In the genomic region with DNA sequence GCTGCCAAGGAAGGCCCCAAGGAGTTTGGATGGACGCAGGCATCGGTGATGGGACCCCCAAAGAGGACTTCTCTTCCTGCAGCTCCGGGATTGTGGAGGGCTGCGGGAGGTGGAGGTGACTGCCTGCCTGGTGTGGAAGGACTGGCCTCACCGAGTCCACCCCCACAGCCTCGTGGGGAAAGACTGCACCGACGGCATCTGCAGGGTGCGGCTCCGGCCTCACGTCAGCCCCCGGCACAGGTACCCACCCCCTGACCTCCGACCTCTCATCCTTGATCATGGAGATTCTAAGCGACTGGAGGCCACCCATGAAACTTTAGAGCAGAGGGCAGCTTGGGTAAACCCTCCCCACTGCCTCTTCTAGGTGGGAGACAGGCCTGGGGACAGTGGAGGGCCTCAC, we compare ENCODE assay signal across 1 cellular context.
TF ChIP-seq lines count a peak whose summit lies in the region.

No MANE protein-coding gene starts in this region.

TF ChIP-seq in WTC11, 78 proteins besides CTCF, POLR2A, EP300 and RAD21 (continued from another document):
- TF ChIP-seq, protein P1, sequence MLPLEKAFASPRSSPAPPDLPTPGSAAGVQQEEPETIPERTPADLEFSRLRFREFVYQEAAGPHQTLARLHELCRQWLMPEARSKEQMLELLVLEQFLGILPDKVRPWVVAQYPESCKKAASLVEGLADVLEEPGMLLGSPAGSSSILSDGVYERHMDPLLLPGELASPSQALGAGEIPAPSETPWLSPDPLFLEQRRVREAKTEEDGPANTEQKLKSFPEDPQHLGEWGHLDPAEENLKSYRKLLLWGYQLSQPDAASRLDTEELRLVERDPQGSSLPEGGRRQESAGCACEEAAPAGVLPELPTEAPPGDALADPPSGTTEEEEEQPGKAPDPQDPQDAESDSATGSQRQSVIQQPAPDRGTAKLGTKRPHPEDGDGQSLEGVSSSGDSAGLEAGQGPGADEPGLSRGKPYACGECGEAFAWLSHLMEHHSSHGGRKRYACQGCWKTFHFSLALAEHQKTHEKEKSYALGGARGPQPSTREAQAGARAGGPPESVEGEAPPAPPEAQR (CRISPR knock-in tag; IDR thresholded peaks at IDR 0.05): no peak
- no peak for TF ChIP-seq PRRX2 (CRISPR knock-in tag; IDR thresholded peaks at IDR 0.05)
TF ChIP-seq in WTC11: peak in this region for 0.
